Comparison of ENCODE assay signal across 9 cellular contexts in genomic region chr12:89040146-89040964, GRCh38.
A peak's percentile ranks its signal among the peaks of the same experiment; 100 is the strongest.
DNase-seq lines count a peak whose midpoint lies in the region; ATAC-seq and TF ChIP-seq lines count a peak whose summit lies in the region.
"Had no signal": no experiment of that assay in that cellular context is flagged by ENCODE, and none has a peak within 500 bp of the region (broad histone marks: within the 10 kb centered on the region; RNA-seq: fewer than 3 reads in every experiment).

No MANE protein-coding gene starts in this region.

- H3K4me3 Mint-ChIP-seq in activated naive CD4-positive, alpha-beta T cell treated with anti-CD3 and anti-CD28 coated beads for 36 hours = no peak overlapping the region

- H3K27ac ChIP-seq in SK-N-MC = no peak overlapping the region
- no peak overlapping the region for H3K27ac ChIP-seq in testis
- H3K27ac ChIP-seq: VCaP had no signal

- H3K4me1 Mint-ChIP-seq in activated naive CD4-positive, alpha-beta T cell treated with anti-CD3 and anti-CD28 coated beads for 36 hours (ENCODE audit: low read depth) = peaks cover 46% of the 10 kb centered on the region

- DNase-seq in SK-N-MC (ENCODE audit: low read depth, low spot score) (peak; percentile 69), testis (no peak), COLO668 (lab: John Stamatoyannopoulos, UW; ENCODE audit: unreplicated experiment) (no peak)
- peak; percentile 94 for DNase-seq in activated naive CD4-positive, alpha-beta T cell treated with anti-CD3 and anti-CD28 coated beads for 36 hours
- peak; percentile 80 to 90 for DNase-seq in stimulated activated CD4-positive, alpha-beta T cell treated with anti-CD3 and anti-CD28 coated beads, Interleukin-15, amount 100 ng/mL, for 48 hours (ENCODE audit: low read depth in 2 of 2)
- DNase-seq in NK-92 treated with Interleukin-12 subunit alpha and Interleukin-12 subunit beta, amount 100 ng/mL, for 24 hours (lab: John Stamatoyannopoulos, UW) = no peak

- no peaks in the 10 kb centered on the region for H3K27me3 ChIP-seq in testis

- H3K36me3 ChIP-seq in SK-N-MC (ENCODE audit: insufficient read depth, low read length) (no peaks in the 10 kb centered on the region), testis (ENCODE audit: low read depth, missing control alignments) (no peaks in the 10 kb centered on the region)

- H3K4me1 ChIP-seq in testis = no peaks in the 10 kb centered on the region

- ATAC-seq in GM18909 (IDR thresholded peaks at IDR 0.05; ENCODE audit: poor library complexity, unreplicated experiment) (peak; percentile 99), HG02973 (IDR thresholded peaks at IDR 0.05; ENCODE audit: unreplicated experiment) (peak; percentile 98)

- H3K9me3 ChIP-seq in SK-N-MC (ENCODE audit: low read depth, low read length) (no peaks in the 10 kb centered on the region), testis (no peaks in the 10 kb centered on the region)

- no peak overlapping the region for H3K9ac ChIP-seq in SK-N-MC (ENCODE audit: insufficient read length)

- H3K9me3 Mint-ChIP-seq in activated naive CD4-positive, alpha-beta T cell treated with anti-CD3 and anti-CD28 coated beads for 36 hours = peaks cover 4% of the 10 kb centered on the region

- no peaks in the 10 kb centered on the region for H3K36me3 Mint-ChIP-seq in activated naive CD4-positive, alpha-beta T cell treated with anti-CD3 and anti-CD28 coated beads for 36 hours (ENCODE audit: low read depth)

- no peak for TF ChIP-seq POLR2A in testis (IDR thresholded peaks at IDR 0.05)

- H3K4me3 ChIP-seq in SK-N-MC (peak overlapping the region; percentile 59), testis (no peak overlapping the region)

- intact Hi-C loops in activated naive CD4-positive, alpha-beta T cell treated with anti-CD3 and anti-CD28 coated beads for 36 hours (cut with micrococcal nuclease) = loop anchor here (1.0 to 10.0 kb wide), 21 partner anchors 21 to 1240 kb away; partner anchors contain the start of genes ATP2B1, DUSP6 and GALNT4
- intact Hi-C loops in testis (cut with DNase I; ENCODE audit: low total_unique reads) = no loop called here

- 85 to 88% methylated on average over 10 of the region's 10 CpGs for WGBS in testis, 2 donors

- CTCF ChIA-PET in activated naive CD4-positive, alpha-beta T cell treated with anti-CD3 and anti-CD28 coated beads for 36 hours (lab: Charles Lee) = interaction anchor here (0.7 to 3.2 kb wide), 5 partner anchors 13 to 411 kb away, joined by 3 to 41 read pairs (median 3); no protein-coding TSS in a partner anchor

- peak overlapping the region; percentile 82 for H3K27ac Mint-ChIP-seq in activated naive CD4-positive, alpha-beta T cell treated with anti-CD3 and anti-CD28 coated beads for 36 hours

- no peak for TF ChIP-seq CTCF in testis (IDR thresholded peaks at IDR 0.05)

- no peaks in the 10 kb centered on the region for H3K27me3 Mint-ChIP-seq in activated naive CD4-positive, alpha-beta T cell treated with anti-CD3 and anti-CD28 coated beads for 36 hours (ENCODE audit: low read depth)

Comparison
In these comparisons a context has a peak if more than half of its experiments do, and no peak if none do; other contexts are left out.
1. DNase-seq: peak in SK-N-MC (single experiment), activated naive CD4-positive, alpha-beta T cell treated with anti-CD3 and anti-CD28 coated beads for 36 hours (single experiment) and stimulated activated CD4-positive, alpha-beta T cell treated with anti-CD3 and anti-CD28 coated beads, Interleukin-15, amount 100 ng/mL, for 48 hours (2 of 2); none in testis (single experiment), NK-92 treated with Interleukin-12 subunit alpha and Interleukin-12 subunit beta, amount 100 ng/mL, for 24 hours (single experiment) and COLO668 (single experiment).